In genomic region chr5:115850771-115851416, GRCh38 we compare ENCODE assay signal across 14 cellular contexts. TPM values are rescaled to one million over a fixed set of nuclear protein-coding genes. Genes with fewer than 3 reads are reported as not detected.
A peak's percentile ranks its signal among the peaks of the same experiment; 100 is the strongest.
DNase-seq lines count a peak whose midpoint lies in the region; ATAC-seq and TF ChIP-seq lines count a peak whose summit lies in the region.
"Had no signal": no experiment of that assay in that cellular context is flagged by ENCODE, and none has a peak within 500 bp of the region (broad histone marks: within the 10 kb centered on the region; RNA-seq: fewer than 3 reads in every experiment).

No MANE protein-coding gene starts in this region.

- 29 to 33% methylated on average over 3 of the region's 3 CpGs for WGBS in heart right ventricle, 2 donors
- WGBS in right lobe of liver (ENCODE audit: insufficient coverage, low coverage, low lambda C conversion rate, missing lambda C conversion rate) = 28% methylated on average over 3 of the region's 3 CpGs

- H3K4me1 ChIP-seq in heart right ventricle = peaks cover 0 to 64% (median 30%) of the 10 kb centered on the region in 9 donors
- peaks cover 0 to 20% (median 7%) of the 10 kb centered on the region in 4 donors for H3K4me1 ChIP-seq in right lobe of liver

- H3K4me3 Mint-ChIP-seq in type B pancreatic cell = peak overlapping the region; percentile 6
- H3K4me3 Mint-ChIP-seq: GM23338; immature natural killer cell; natural killer cell treated with Interleukin-12 subunit alpha and Interleukin-12 subunit beta and Interleukin-15 and Interleukin-18, amount 100 ng/mL, for 72 hours had no signal

- H3K36me3 Mint-ChIP-seq in type B pancreatic cell = peaks cover 15% of the 10 kb centered on the region
- H3K36me3 Mint-ChIP-seq: natural killer cell treated with Interleukin-12 subunit alpha and Interleukin-12 subunit beta and Interleukin-15 and Interleukin-18, amount 100 ng/mL, for 72 hours had no signal

- DNase-seq in heart right ventricle (no peak), Right ventricle myocardium inferior (ENCODE audit: missing footprints) (no peak), dermis microvascular lymphatic vessel endothelial cell (ENCODE audit: low read depth in 2 of 2) (peak; percentile 43 to 58), right lobe of liver (no peak), type B pancreatic cell (ENCODE audit: extremely low spot score, unreplicated experiment) (no peak), OCI-M1 (lab: John Stamatoyannopoulos, UW) (no peak), posterior cingulate gyrus (no peak)
- DNase-seq in activated CD8-positive, alpha-beta memory T cell treated with anti-CD3 and anti-CD28 coated beads, Interleukin-2, amount 50 U/mL, for 4 hours = no peak
- DNase-seq: activated CD4-positive, alpha-beta T cell treated with anti-CD3 and anti-CD28 coated beads for 1 hour; activated T-cell treated with anti-CD3 and anti-CD28 coated beads, Interleukin-2, amount 50 U/mL, for 48 hours; immature natural killer cell had no signal

- H3K9me3 Mint-ChIP-seq in type B pancreatic cell = peaks cover 11% of the 10 kb centered on the region
- H3K9me3 Mint-ChIP-seq: immature natural killer cell; natural killer cell treated with Interleukin-12 subunit alpha and Interleukin-12 subunit beta and Interleukin-15 and Interleukin-18, amount 100 ng/mL, for 72 hours had no signal

- H3K36me3 ChIP-seq in heart right ventricle (no peaks in the 10 kb centered on the region), right lobe of liver (no peaks in the 10 kb centered on the region)
- H3K36me3 ChIP-seq: cardiac muscle cell had no signal

- H3K27ac Mint-ChIP-seq in type B pancreatic cell = no peak overlapping the region
- H3K27ac Mint-ChIP-seq: GM23338; immature natural killer cell; natural killer cell treated with Interleukin-12 subunit alpha and Interleukin-12 subunit beta and Interleukin-15 and Interleukin-18, amount 100 ng/mL, for 72 hours had no signal

- no peaks in the 10 kb centered on the region for H3K27me3 Mint-ChIP-seq in type B pancreatic cell
- H3K27me3 Mint-ChIP-seq: natural killer cell treated with Interleukin-12 subunit alpha and Interleukin-12 subunit beta and Interleukin-15 and Interleukin-18, amount 100 ng/mL, for 72 hours had no signal

- intact Hi-C loops in heart right ventricle (cut with DNase I) = no loop called here
- intact Hi-C loops in Right ventricle myocardium inferior (cut with DNase I) = no loop called here
- intact Hi-C loops in right lobe of liver (cut with DNase I) = no loop called here
- intact Hi-C loops in posterior cingulate gyrus (cut with DNase I) = no loop called here

- H3K27me3 ChIP-seq in heart right ventricle (no peaks in the 10 kb centered on the region), right lobe of liver (no peaks in the 10 kb centered on the region)
- H3K27me3 ChIP-seq: cardiac muscle cell had no signal

- H3K4me3 ChIP-seq in heart right ventricle (peak overlapping the region in 1 of 10 donors; percentile 15), right lobe of liver (no peak overlapping the region)
- H3K4me3 ChIP-seq: cardiac muscle cell, GM23338 had no signal

- no peak for TF ChIP-seq CTCF in heart right ventricle (IDR thresholded peaks at IDR 0.05)
- TF ChIP-seq CTCF in right lobe of liver (IDR thresholded peaks at IDR 0.05) = no peak
- TF ChIP-seq CTCF in type B pancreatic cell (conservative IDR thresholded peaks at IDR 0.05) = no peak

- H3K4me1 Mint-ChIP-seq in type B pancreatic cell (ENCODE audit: unreplicated experiment) = peaks cover 15% of the 10 kb centered on the region

- ATAC-seq in heart right ventricle = peak in 4 of 8 donors; percentile 45 to 61 (median 51)
- no peak for ATAC-seq in Right ventricle myocardium inferior
- ATAC-seq in right lobe of liver = peak in 3 of 4 donors; percentile 35 to 77 (median 56)
- ATAC-seq: GM23338; natural killer cell treated with Interleukin-12 subunit alpha and Interleukin-12 subunit beta and Interleukin-15 and Interleukin-18, amount 100 ng/mL, for 72 hours had no signal

- H3K9me3 ChIP-seq in heart right ventricle (peaks cover 0 to 12% (median 0%) of the 10 kb centered on the region in 11 donors), right lobe of liver (peaks cover 0 to 5% (median 0%) of the 10 kb centered on the region in 4 donors)

- H3K27ac ChIP-seq in heart right ventricle (peak overlapping the region in 6 of 10 donors; percentile 12 to 71 (median 38)), right lobe of liver (no peak overlapping the region)
- H3K27ac ChIP-seq: cardiac muscle cell had no signal

- TF ChIP-seq POLR2A in right lobe of liver (IDR thresholded peaks at IDR 0.05) = no peak

RNA-seq across cellular contexts. Expression of gene AP3S1, which starts 9.2 kb away (rescaled TPM):
- total RNA-seq in heart right ventricle = 10 to 100 TPM; 31.9 to 63.0 (median 42.2) TPM
- 10 to 100 TPM; 30.3 to 42.2 TPM for polyA plus RNA-seq in heart right ventricle
- 61.9 TPM for total RNA-seq in Right ventricle myocardium inferior
- total RNA-seq in dermis microvascular lymphatic vessel endothelial cell = 50.3 and 61.9 TPM in 2 replicates
- total RNA-seq in right lobe of liver = 10 to 100 TPM; 27.8 to 51.0 (median 40.4) TPM
- total RNA-seq in type B pancreatic cell (ENCODE audit: low replicate concordance) = 77.5 and 78.1 TPM in 2 replicates

RNA-seq across cellular contexts. Expression of gene ATG12, which starts 9.5 kb away (rescaled TPM):
- 10 to 100 TPM; 18.0 to 29.8 (median 24.3) TPM for total RNA-seq in heart right ventricle
- 10 to 100 TPM; 27.2 to 28.6 TPM for polyA plus RNA-seq in heart right ventricle
- total RNA-seq in Right ventricle myocardium inferior = 23.5 TPM
- 19.9 and 34.3 TPM in 2 replicates for total RNA-seq in dermis microvascular lymphatic vessel endothelial cell
- total RNA-seq in right lobe of liver = 10 to 100 TPM; 18.4 to 32.4 (median 21.8) TPM
- total RNA-seq in type B pancreatic cell (ENCODE audit: low replicate concordance) = 34.4 and 45.9 TPM in 2 replicates

RNA-seq across cellular contexts. Expression of gene CDO1, which starts 34.4 kb away (rescaled TPM):
- total RNA-seq in heart right ventricle (1 to 10 TPM; 2.3 to 6.3 (median 5.0) TPM), Right ventricle myocardium inferior (12.2 TPM), dermis microvascular lymphatic vessel endothelial cell (1.6 and 3.6 TPM in 2 replicates), right lobe of liver (100 to 1,000 TPM in 5 of 6 experiments, 10 to 100 TPM in 1; 98.9 to 260 (median 154) TPM), type B pancreatic cell (ENCODE audit: low replicate concordance) (4.4 and 27.9 TPM in 2 replicates)
- polyA plus RNA-seq in heart right ventricle = 10 to 100 TPM in 1 of 2 donors, 1 to 10 TPM in 1; 4.7 to 14.8 TPM
- total RNA-seq: natural killer cell treated with Interleukin-12 subunit alpha and Interleukin-12 subunit beta and Interleukin-15 and Interleukin-18, amount 100 ng/mL, for 72 hours had no signal
- polyA plus RNA-seq: immature natural killer cell had no signal

Comparison
In these comparisons a context has a peak if more than half of its experiments do, and no peak if none do; other contexts are left out.
1. DNase-seq: peak in dermis microvascular lymphatic vessel endothelial cell (2 of 2); none in heart right ventricle (0 of 2), Right ventricle myocardium inferior (single experiment), right lobe of liver (0 of 3), type B pancreatic cell (single experiment), OCI-M1 (single experiment), activated CD8-positive, alpha-beta memory T cell treated with anti-CD3 and anti-CD28 coated beads, Interleukin-2, amount 50 U/mL, for 4 hours (single experiment) and posterior cingulate gyrus (0 of 10).
2. H3K27ac ChIP-seq: peak in heart right ventricle (6 of 10); none in right lobe of liver (0 of 3).